ENCODE assay signal across 13 cellular contexts in genomic region chr11:49174691-49175366, GRCh38. TPM values are rescaled to one million over a fixed set of nuclear protein-coding genes. Genes with fewer than 3 reads are reported as not detected.
DNase-seq lines count a peak whose midpoint lies in the region; ATAC-seq, FAIRE-seq and TF ChIP-seq lines count a peak whose summit lies in the region.
"Not testable (repeated sequence)": the region's sequence is repeated elsewhere in the genome, so short reads cannot be mapped to it uniquely, and the experiment has no call there.
"Had no signal": no experiment of that assay in that cellular context is flagged by ENCODE, and none has a peak within 500 bp of the region (broad histone marks: within the 10 kb centered on the region; RNA-seq: fewer than 3 reads in every experiment).

No MANE protein-coding gene starts in this region.

- TF ChIP-seq CTCF in 22Rv1 (IDR thresholded peaks at IDR 0.05); astrocyte (IDR thresholded peaks at IDR 0.05; ENCODE audit: insufficient read depth, low read depth, low read length): not testable (repeated sequence)

- H3K27me3 ChIP-seq in astrocyte (ENCODE audit: insufficient read depth, low read length): not testable (repeated sequence)

- not testable (repeated sequence) for H4K20me1 ChIP-seq in astrocyte (ENCODE audit: insufficient read depth, low read length)

- H3K36me3 ChIP-seq in astrocyte (ENCODE audit: insufficient read depth, low read length): not testable (repeated sequence)

- not testable (repeated sequence) for H3K9me3 ChIP-seq in astrocyte (ENCODE audit: insufficient read depth, low read depth, low read length)

- H3K36me3 Mint-ChIP-seq in astrocyte (ENCODE audit: low read depth, unreplicated experiment): not testable (repeated sequence)

- not testable (repeated sequence) for H3K4me2 ChIP-seq in astrocyte (ENCODE audit: low read length)

- not testable (repeated sequence) for H3K4me1 ChIP-seq in astrocyte (ENCODE audit: insufficient read depth, low read length)

- H3K4me3 ChIP-seq in astrocyte (ENCODE audit: insufficient read depth, low read depth, low read length): not testable (repeated sequence)

- FAIRE-seq in GM18507 (lab: Jason Lieb, UNC) (peak; percentile 48), astrocyte (lab: Jason Lieb, UNC) (peak; percentile 26), colon (lab: Jason Lieb, UNC) (peak; percentile 5)

- not testable (repeated sequence) for H3K4me3 Mint-ChIP-seq in astrocyte (ENCODE audit: unreplicated experiment)

- not testable (repeated sequence) for H3K27ac Mint-ChIP-seq in astrocyte (ENCODE audit: unreplicated experiment)

- not testable (repeated sequence) for H3K79me2 ChIP-seq in astrocyte (ENCODE audit: insufficient read depth, low read length)

- H2AFZ ChIP-seq in astrocyte (ENCODE audit: low read depth, low read length): not testable (repeated sequence)

- peak overlapping the region; percentile 93 for H3K27ac ChIP-seq in 22Rv1
- H3K27ac ChIP-seq in astrocyte (ENCODE audit: low read depth, low read length): not testable (repeated sequence)

- not testable (repeated sequence) for H3K9me3 Mint-ChIP-seq in astrocyte (ENCODE audit: unreplicated experiment)

- peak; percentile 36 for DNase-seq in DMS53 (lab: John Stamatoyannopoulos, UW)
- DNase-seq in GM18507 (ENCODE audit: extremely low spot score, insufficient read length, low read depth); astrocyte (ENCODE audit: low read depth); left lobe of liver (ENCODE audit: low spot score): not testable (repeated sequence)

- peak; percentile 79 for ATAC-seq in left lobe of liver

- not testable (repeated sequence) for H3K9ac ChIP-seq in astrocyte (ENCODE audit: low read length)

- not testable (repeated sequence) for H3K27me3 Mint-ChIP-seq in astrocyte (ENCODE audit: low read depth, unreplicated experiment)

- not testable (repeated sequence) for H3K4me1 Mint-ChIP-seq in astrocyte (ENCODE audit: low read depth, unreplicated experiment)

RNA-seq across cellular contexts. Expression of gene FOLH1, which starts 33.6 kb away (rescaled TPM):
- 0.19 and 0.36 TPM in 2 replicates for total RNA-seq in astrocyte
- 17.9 TPM for total RNA-seq in left lobe of liver
- total RNA-seq: Caco-2; CD4-positive, alpha-beta memory T cell; CD4-positive, CD25-positive, alpha-beta regulatory T cell; CD8-positive, alpha-beta memory T cell; Daoy; G401; GM12878 had no signal

Comparison
In these comparisons a context has a peak if more than half of its experiments do, and no peak if none do; other contexts are left out.
1. RNA of gene FOLH1, which starts 33.6 kb away (total RNA-seq): 17.9 TPM in left lobe of liver (single experiment); 0.19 to 0.36 TPM in astrocyte; every median in the first group is over 10 times any median in the second.